Comparison of ENCODE assay signal across 22 cellular contexts in the genomic region with DNA sequence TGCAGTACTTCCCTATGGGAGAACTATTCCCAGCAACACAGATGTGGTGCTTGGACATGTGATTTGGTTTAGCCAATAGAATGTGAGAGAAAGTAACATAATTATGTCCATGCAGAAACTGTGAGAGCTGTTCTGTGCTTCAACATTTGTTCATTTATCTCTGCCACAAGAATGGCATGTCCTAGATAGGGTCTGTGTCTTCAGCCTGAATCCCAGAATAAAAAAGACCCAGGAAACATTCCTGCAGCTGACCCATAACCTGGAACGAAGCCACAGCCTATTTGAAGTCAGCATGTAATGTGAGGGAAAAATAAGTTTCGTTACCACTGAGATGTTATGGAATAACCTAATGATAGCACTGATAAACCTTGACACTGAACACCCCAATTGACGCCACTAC.
DNase-seq lines count a peak whose midpoint lies in the region; ATAC-seq and TF ChIP-seq lines count a peak whose summit lies in the region.
"Had no signal": no experiment of that assay in that cellular context is flagged by ENCODE, and none has a peak within 500 bp of the region (broad histone marks: within the 10 kb centered on the region; RNA-seq: fewer than 3 reads in every experiment).

No MANE protein-coding gene starts in this region.

- no peak for TF ChIP-seq POLR2A in right lobe of liver (IDR thresholded peaks at IDR 0.05)

- intact Hi-C loops in right lobe of liver (cut with DNase I) = no loop called here
- intact Hi-C loops in tibial artery (cut with DNase I; ENCODE audit: low total_unique reads) = no loop called here

- H4K5ac ChIP-seq in mesendoderm (ENCODE audit: low read length) = no peak overlapping the region

- H3K4me1 ChIP-seq in liver (ENCODE audit: control insufficient read depth in 4 of 4, insufficient read depth in 4 of 4, low read length in 3 of 4) = no peaks in the 10 kb centered on the region
- H3K4me1 ChIP-seq in right lobe of liver = no peaks in the 10 kb centered on the region
- H3K4me1 ChIP-seq in mesendoderm (ENCODE audit: control insufficient read depth, low read depth, low read length) = no peaks in the 10 kb centered on the region
- peaks cover 0 to 24% (median 10%) of the 10 kb centered on the region in 4 donors for H3K4me1 ChIP-seq in tibial artery
- H3K4me1 ChIP-seq: A549; BE2C; BLaER1 treated with 17β-estradiol and CSF1 and Interleukin-3, amounts not matched to agents 10 nM and 100 nM; HAP-1 had no signal

- ATAC-seq in right lobe of liver (no peak), HG03457 (IDR thresholded peaks at IDR 0.05; ENCODE audit: unreplicated experiment) (no peak), HG03378 (IDR thresholded peaks at IDR 0.05; ENCODE audit: unreplicated experiment) (no peak)
- ATAC-seq: A549, GM12878 had no signal

- DNase-seq in right lobe of liver = no peak
- DNase-seq in mesendoderm = peak; percentile 1
- no peak for DNase-seq in tibial artery
- DNase-seq: 8988T; ACHN; AML-193; BE2C; CD4-positive, alpha-beta T cell; CD8-positive, alpha-beta memory T cell; DMS 273 treated with DMSO at 0.1 percent for 48 hours; DMS79; EL; GDM1; GOT3; HFFc6 had no signal

- no peak overlapping the region for H3K4ac ChIP-seq in mesendoderm (ENCODE audit: low read depth, low read length)

- no peak overlapping the region for H3K4me2 ChIP-seq in mesendoderm (ENCODE audit: low read length)
- H3K4me2 ChIP-seq: A549; BLaER1 treated with 17β-estradiol and CSF1 and Interleukin-3, amounts not matched to agents 10 nM and 100 nM had no signal

- no peak overlapping the region for H3K23ac ChIP-seq in mesendoderm (ENCODE audit: low read length)

- no peak overlapping the region for H2BK15ac ChIP-seq in mesendoderm (replicated peaks; ENCODE audit: low read depth)

- H3K36me3 ChIP-seq in liver (ENCODE audit: control insufficient read depth in 4 of 4, insufficient read depth in 3 of 4, low read depth in 1 of 4, low read length in 3 of 4) = no peaks in the 10 kb centered on the region
- H3K36me3 ChIP-seq in right lobe of liver = no peaks in the 10 kb centered on the region
- H3K36me3 ChIP-seq in mesendoderm (ENCODE audit: control insufficient read depth, insufficient read depth, low read length) = no peaks in the 10 kb centered on the region
- H3K36me3 ChIP-seq in tibial artery = no peaks in the 10 kb centered on the region
- H3K36me3 ChIP-seq: BE2C; BLaER1 treated with 17β-estradiol and CSF1 and Interleukin-3, amounts not matched to agents 10 nM and 100 nM; HAP-1 had no signal

- H3K27ac ChIP-seq in liver (ENCODE audit: low read depth in 1 of 2, low read length in 2 of 2) (no peak overlapping the region), right lobe of liver (no peak overlapping the region), mesendoderm (ENCODE audit: low read depth, low read length) (no peak overlapping the region), tibial artery (peak overlapping the region; percentile 15 to 42)
- H3K27ac ChIP-seq: A549; BLaER1 treated with 17β-estradiol and CSF1 and Interleukin-3, amounts not matched to agents 10 nM and 100 nM had no signal

- H2BK5ac ChIP-seq in mesendoderm (ENCODE audit: low read length) = no peak overlapping the region

- H3K27me3 ChIP-seq in liver (ENCODE audit: control insufficient read depth in 4 of 4, insufficient read depth in 4 of 4, low read length in 3 of 4) (no peaks in the 10 kb centered on the region), right lobe of liver (no peaks in the 10 kb centered on the region), mesendoderm (ENCODE audit: insufficient read depth, low read length, poor library complexity) (no peaks in the 10 kb centered on the region), tibial artery (no peaks in the 10 kb centered on the region)
- H3K27me3 ChIP-seq: BE2C; BLaER1 treated with 17β-estradiol and CSF1 and Interleukin-3, amounts not matched to agents 10 nM and 100 nM had no signal

- no peak overlapping the region for H3K56ac ChIP-seq in mesendoderm (ENCODE audit: low read length)

- no peaks in the 10 kb centered on the region for H3K79me1 ChIP-seq in mesendoderm (ENCODE audit: low read length)

- H3K9me3 ChIP-seq in liver (ENCODE audit: control insufficient read depth in 4 of 4, low read length in 3 of 4) (peaks cover 0 to 6% (median 0%) of the 10 kb centered on the region in 4 donors), right lobe of liver (no peaks in the 10 kb centered on the region), tibial artery (no peaks in the 10 kb centered on the region)
- H3K9me3 ChIP-seq: BE2C, HAP-1 had no signal

- 82% methylated on average over 3 of the region's 3 CpGs for WGBS in liver
- 80% methylated on average over 3 of the region's 3 CpGs for whole genome bisulfite sequencing in right lobe of liver (ENCODE audit: insufficient coverage, low coverage, low lambda C conversion rate, missing lambda C conversion rate)
- no CpG with 5 or more reads among the region's 3 CpGs for WGBS in mesendoderm (ENCODE audit: extremely low coverage, insufficient coverage, low lambda C conversion rate)

- H3K9ac ChIP-seq in liver (ENCODE audit: low read depth in 1 of 2, low read length in 2 of 2) = no peak overlapping the region
- H3K9ac ChIP-seq in mesendoderm (ENCODE audit: low read length) = no peak overlapping the region
- H3K9ac ChIP-seq: BLaER1 treated with 17β-estradiol and CSF1 and Interleukin-3, amounts not matched to agents 10 nM and 100 nM had no signal

- no peak overlapping the region for H4K8ac ChIP-seq in mesendoderm (ENCODE audit: low read depth, low read length)

- H3K79me2 ChIP-seq in mesendoderm (ENCODE audit: control insufficient read depth, insufficient read depth, low read length) = no peaks in the 10 kb centered on the region

- H2BK120ac ChIP-seq in mesendoderm (ENCODE audit: low read depth, low read length) = no peak overlapping the region

- no peak overlapping the region for H2AK5ac ChIP-seq in mesendoderm (ENCODE audit: low read length)

- no peak for TF ChIP-seq RAD21 in liver (IDR thresholded peaks at IDR 0.05)

- no peak overlapping the region for H3K18ac ChIP-seq in mesendoderm (ENCODE audit: low read length)

- TF ChIP-seq CTCF in liver (IDR thresholded peaks at IDR 0.05; ENCODE audit: low read depth, low read length, missing input control) (no peak), right lobe of liver (IDR thresholded peaks at IDR 0.05) (no peak), tibial artery (IDR thresholded peaks at IDR 0.05) (no peak)

- H3K4me3 ChIP-seq in liver (ENCODE audit: low read depth in 1 of 3, low read length in 3 of 3) (no peak overlapping the region), right lobe of liver (no peak overlapping the region), mesendoderm (ENCODE audit: low read length) (no peak overlapping the region), tibial artery (no peak overlapping the region)
- H3K4me3 ChIP-seq: A549; BLaER1 treated with 17β-estradiol and CSF1 and Interleukin-3, amounts not matched to agents 10 nM and 100 nM; GM12878; HAP-1 had no signal

TF ChIP-seq in liver, 16 proteins besides CTCF, POLR2A, EP300 and RAD21:
- TF ChIP-seq HNF4G (IDR thresholded peaks at IDR 0.05) (no peak), NR2F2 (IDR thresholded peaks at IDR 0.05) (peak; percentile 49), HNF4A (conservative IDR thresholded peaks at IDR 0.05) (no peak)

Comparison
In these comparisons a context has a peak if more than half of its experiments do, and no peak if none do; other contexts are left out.
1. H3K27ac ChIP-seq: peak in tibial artery (2 of 2); none in liver (0 of 2), right lobe of liver (0 of 3) and mesendoderm (single experiment).